2 cellular contexts compared by ENCODE assay signal in genomic region chr3:13245579-13245978, GRCh38.
TF ChIP-seq lines count a peak whose summit lies in the region.

No MANE protein-coding gene starts in this region.

TF ChIP-seq in HepG2, 621 proteins besides CTCF, POLR2A, EP300 and RAD21 (continues in another document):
- TF ChIP-seq ZNF687 (CRISPR knock-in tag; IDR thresholded peaks at IDR 0.05) (peak; percentile 53; the same call in 1 of the 2 replicates), RCOR2 (CRISPR knock-in tag; IDR thresholded peaks at IDR 0.05) (peak; percentile 65; the same call in 1 of the 2 replicates), CEBPB (IDR thresholded peaks at IDR 0.05; ENCODE audit: borderline replicate concordance, low read depth, low read length) (peak; percentile 97), ZBTB33 (CRISPR knock-in tag; IDR thresholded peaks at IDR 0.05) (peak; percentile 71), BRD4 (CRISPR knock-in tag; IDR thresholded peaks at IDR 0.05) (no peak), SOX13 (IDR thresholded peaks at IDR 0.05) (no peak), SOX13 (CRISPR knock-in tag; conservative IDR thresholded peaks at IDR 0.05 in 1 of 2, IDR thresholded peaks at IDR 0.05 in 1 of 2) (peak in 1 of 2 experiments; percentile 51; a peak in 2 of 4 replicates), ELF3 (CRISPR knock-in tag; IDR thresholded peaks at IDR 0.05) (0 out of 2 replicates have a peak, but pooled peaks have one; percentile 19), ZMYM3 (CRISPR knock-in tag; IDR thresholded peaks at IDR 0.05) (peak; percentile 95), ZNF501 (CRISPR knock-in tag; IDR thresholded peaks at IDR 0.05) (0 out of 2 replicates have a peak, but pooled peaks have one; percentile 33), FOXA3 (CRISPR knock-in tag; IDR thresholded peaks at IDR 0.05) (0 out of 2 replicates have a peak, but pooled peaks have one; percentile 7), NR2F6 (IDR thresholded peaks at IDR 0.05) (peak; percentile 49), NR2F6 (CRISPR knock-in tag; IDR thresholded peaks at IDR 0.05) (peak; percentile 69), AKAP8 (CRISPR knock-in tag; IDR thresholded peaks at IDR 0.05) (0 out of 2 replicates have a peak, but pooled peaks have one; percentile 54), ERF (CRISPR knock-in tag; IDR thresholded peaks at IDR 0.05) (peak; percentile 55; the same call in 1 of the 2 replicates), THRA (CRISPR knock-in tag; IDR thresholded peaks at IDR 0.05; ENCODE audit: borderline replicate concordance) (peak; percentile 44; the same call in 1 of the 2 replicates), ZBTB14 (CRISPR knock-in tag; IDR thresholded peaks at IDR 0.05) (no peak), SOX6 (IDR thresholded peaks at IDR 0.05) (no peak), SOX6 (CRISPR knock-in tag; IDR thresholded peaks at IDR 0.05) (peak; percentile 64), ZNF629 (CRISPR knock-in tag; conservative IDR thresholded peaks at IDR 0.05) (0 out of 2 replicates have a peak, but pooled peaks have one; percentile 21)

TF ChIP-seq in H1, 55 proteins besides CTCF, POLR2A, EP300 and RAD21:
- TF ChIP-seq CEBPB (IDR thresholded peaks at IDR 0.05; ENCODE audit: low read depth, low read length) (peak; percentile 76), MAX (IDR thresholded peaks at IDR 0.05) (no peak)
